Comparison of ENCODE assay signal across 10 cellular contexts in the genomic region with DNA sequence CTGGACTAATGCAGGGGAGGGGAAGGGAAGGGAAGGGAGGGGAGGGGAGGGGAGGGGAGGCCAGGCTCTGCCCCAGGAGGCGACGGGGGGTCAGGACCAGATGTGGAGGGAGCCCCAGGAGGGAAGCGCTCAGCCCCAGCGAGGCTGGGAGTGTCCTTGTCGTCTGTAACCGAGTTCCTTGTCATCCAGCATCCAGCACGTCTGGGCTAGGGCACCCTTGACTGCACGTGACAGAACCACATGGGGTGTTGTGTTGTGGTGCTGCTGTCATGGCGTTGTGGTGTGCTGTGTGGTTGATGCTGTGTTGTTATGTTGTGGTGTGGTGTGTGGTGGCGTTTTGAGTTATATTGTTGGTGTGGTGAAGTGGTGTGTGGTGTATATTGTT. TPM values are rescaled to one million over a fixed set of nuclear protein-coding genes. Genes with fewer than 3 reads are reported as not detected.
A peak's percentile ranks its signal among the peaks of the same experiment; 100 is the strongest.
DNase-seq lines count a peak whose midpoint lies in the region; ATAC-seq and TF ChIP-seq lines count a peak whose summit lies in the region.
"Had no signal": no experiment of that assay in that cellular context is flagged by ENCODE, and none has a peak within 500 bp of the region (broad histone marks: within the 10 kb centered on the region; RNA-seq: fewer than 3 reads in every experiment).

No MANE protein-coding gene starts in this region.

- H3K4me2 ChIP-seq in DOHH2 (ENCODE audit: low read length): peak overlapping the region; percentile 65

- TF ChIP-seq CTCF in DOHH2 (IDR thresholded peaks at IDR 0.05; ENCODE audit: low read depth, low read length, poor library complexity, severe bottlenecking): no peak

- H3K27ac Mint-ChIP-seq in memory B cell: peak overlapping the region; percentile 8
- H3K27ac Mint-ChIP-seq: T-cell had no signal

- ATAC-seq in memory B cell (ENCODE audit: low read depth): peak; percentile 23

- H3K27me3 ChIP-seq in DOHH2 (ENCODE audit: control insufficient read depth, low read length) (no peaks in the 10 kb centered on the region), H7 (ENCODE audit: control insufficient read depth, insufficient read depth, low read length) (peaks cover 5% of the 10 kb centered on the region)

- no peaks in the 10 kb centered on the region for H3K9me3 ChIP-seq in DOHH2 (ENCODE audit: control insufficient read depth, insufficient read depth, low read length)

- no peak overlapping the region for H3K27ac ChIP-seq in DOHH2 (ENCODE audit: low read depth, low read length)

- no peaks in the 10 kb centered on the region for H3F3A ChIP-seq in DOHH2 (ENCODE audit: control insufficient read depth, insufficient read depth)

- no peaks in the 10 kb centered on the region for H3K9me3 Mint-ChIP-seq in memory B cell

- peaks cover 12% of the 10 kb centered on the region for H3K27me3 Mint-ChIP-seq in memory B cell

- no peaks in the 10 kb centered on the region for H4K20me1 ChIP-seq in DOHH2 (ENCODE audit: control insufficient read depth, insufficient read depth, low read depth, low read length)

- H3K4me3 Mint-ChIP-seq in memory B cell: no peak overlapping the region

- H3K36me3 Mint-ChIP-seq in memory B cell: no peaks in the 10 kb centered on the region
- H3K36me3 Mint-ChIP-seq: T-cell had no signal

- no peak for DNase-seq in H7
- peak; percentile 27 for DNase-seq in T-helper 22 cell (ENCODE audit: low read depth)
- no peak for DNase-seq in memory B cell (ENCODE audit: low spot score in 2 of 2)
- DNase-seq in NCI-H187 treated with DMSO at 0.1 percent for 48 hours (lab: John Stamatoyannopoulos, UW): no peak
- DNase-seq in NCI-H1694 (lab: John Stamatoyannopoulos, UW): no peak
- DNase-seq in KG1 (lab: John Stamatoyannopoulos, UW): no peak
- DNase-seq in C1 segment of cervical spinal cord (lab: John Stamatoyannopoulos, UW): no peak
- DNase-seq: NCI-H1092 treated with DMSO at 0.1 percent for 48 hours had no signal

- peak overlapping the region; percentile 52 for H3K4me3 ChIP-seq in DOHH2 (ENCODE audit: low read length)
- H3K4me3 ChIP-seq in H7 (ENCODE audit: insufficient read depth, low read depth, low read length): peak overlapping the region; percentile 24; the same call in 1 of the 2 replicates

- H3K9me2 ChIP-seq in DOHH2 (replicated peaks; ENCODE audit: control insufficient read depth, low read length): no peaks in the 10 kb centered on the region

- peaks cover 16% of the 10 kb centered on the region for H3K4me1 ChIP-seq in DOHH2 (ENCODE audit: control insufficient read depth, low read length)

- no peaks in the 10 kb centered on the region for H3K79me2 ChIP-seq in DOHH2 (ENCODE audit: control insufficient read depth, low read length)

- no peaks in the 10 kb centered on the region for H3K36me3 ChIP-seq in DOHH2 (ENCODE audit: control insufficient read depth, low read length)
- H3K36me3 ChIP-seq in H7 (replicated peaks; ENCODE audit: control insufficient read depth, insufficient read depth, low read length): no peaks in the 10 kb centered on the region

- H3K4me1 Mint-ChIP-seq in memory B cell: peaks cover 13% of the 10 kb centered on the region

RNA-seq across cellular contexts. Expression of gene SFSWAP, which starts 28.4 kb away (rescaled TPM):
- 33.4 and 43.2 TPM in 2 replicates for total RNA-seq in H7 (2014; rRNA removed; shearing (Covaris generic))
